In genomic region chr2:110855841-110856240, GRCh38 we compare ENCODE assay signal across 1 cellular context.
A peak's percentile ranks its signal among the peaks of the same experiment; 100 is the strongest.
TF ChIP-seq lines count a peak whose summit lies in the region.

No MANE protein-coding gene starts in this region.

TF ChIP-seq in GM12878, 131 proteins besides CTCF, POLR2A, EP300 and RAD21:
- 0 out of 2 replicates have a peak, but pooled peaks have one; percentile 14 for TF ChIP-seq ZBTB4 (CRISPR knock-in tag; IDR thresholded peaks at IDR 0.05)
